In genomic region chr18:79518028-79518682, GRCh38 we compare ENCODE assay signal across 12 cellular contexts.
A peak's percentile ranks its signal among the peaks of the same experiment; 100 is the strongest.
DNase-seq lines count a peak whose midpoint lies in the region; ATAC-seq and TF ChIP-seq lines count a peak whose summit lies in the region.
"Had no signal": no experiment of that assay in that cellular context is flagged by ENCODE, and none has a peak within 500 bp of the region (broad histone marks: within the 10 kb centered on the region; RNA-seq: fewer than 3 reads in every experiment).

No MANE protein-coding gene starts in this region.

- peak overlapping the region; percentile 45 for H3K27ac ChIP-seq in CD4-positive, alpha-beta memory T cell (ENCODE audit: low read depth, low read length)
- peak overlapping the region; percentile 75 for H3K27ac ChIP-seq in OCI-LY7 (ENCODE audit: low read depth, low read length, poor library complexity, severe bottlenecking)
- H3K27ac ChIP-seq: C4-2B had no signal

- intact Hi-C loops in CD4-positive, alpha-beta memory T cell (cut with micrococcal nuclease) = no loop called here
- intact Hi-C loops in OCI-LY7 (cut with micrococcal nuclease; ENCODE audit: unreplicated experiment) = no loop called here
- intact Hi-C loops in sciatic nerve (cut with DNase I) = no loop called here

- BruUV-seq in OCI-LY7 (replicated peaks; lab: Mats Ljungman, UMichigan) = no TSS peak

- H3K36me3 ChIP-seq in CD4-positive, alpha-beta memory T cell (ENCODE audit: insufficient read depth, low read length) = no peaks in the 10 kb centered on the region
- peaks cover 10% of the 10 kb centered on the region for H3K36me3 ChIP-seq in OCI-LY7 (ENCODE audit: insufficient read depth, low read length)

- H3K9me3 ChIP-seq in CD4-positive, alpha-beta memory T cell (ENCODE audit: control insufficient read depth in 1 of 2, low read length in 2 of 2) = no peaks in the 10 kb centered on the region
- no peaks in the 10 kb centered on the region for H3K9me3 ChIP-seq in OCI-LY7 (ENCODE audit: low read length)

- no peaks in the 10 kb centered on the region for H3K9me2 ChIP-seq in OCI-LY7 (ENCODE audit: insufficient read depth, low read length)

- H3K4me3 ChIP-seq in CD4-positive, alpha-beta memory T cell (ENCODE audit: low read length in 2 of 2) = no peak overlapping the region
- no peak overlapping the region for H3K4me3 ChIP-seq in OCI-LY7 (ENCODE audit: low read depth, low read length, poor library complexity, severe bottlenecking)

- H3K79me2 ChIP-seq in OCI-LY7 (ENCODE audit: insufficient read depth, low read depth, low read length) = no peaks in the 10 kb centered on the region

- H3K4me1 Mint-ChIP-seq in CD4-positive, alpha-beta memory T cell = peaks cover 51 to 84% (median 67%) of the 10 kb centered on the region in 4 donors
- peaks cover 53% of the 10 kb centered on the region for H3K4me1 Mint-ChIP-seq in central memory CD8-positive, alpha-beta T cell

- no peak for ATAC-seq in central memory CD8-positive, alpha-beta T cell (replicated peaks; ENCODE audit: extremely low read depth, poor library complexity, severe bottlenecking)
- ATAC-seq in sciatic nerve (no peak), GM19023 (IDR thresholded peaks at IDR 0.05; ENCODE audit: unreplicated experiment) (no peak), HG02759 (IDR thresholded peaks at IDR 0.05; ENCODE audit: unreplicated experiment) (no peak)
- ATAC-seq: left colon, natural killer cell, SK-N-SH treated with all-trans-retinoic acid at 6 μM for 48 hours had no signal

- H3K27me3 Mint-ChIP-seq in CD4-positive, alpha-beta memory T cell = no peaks in the 10 kb centered on the region
- H3K27me3 Mint-ChIP-seq in central memory CD8-positive, alpha-beta T cell = no peaks in the 10 kb centered on the region

- POLR2A ChIA-PET in CD4-positive, alpha-beta memory T cell (lab: Charles Lee; ENCODE audit: partially characterized antibody) = interaction anchor here (2.4 to 5.9 kb wide), 2 partner anchors 11 to 113 kb away, joined by 11 to 44 read pairs; no protein-coding TSS in a partner anchor
- POLR2A ChIA-PET in OCI-LY7 (lab: Charles Lee) = no interaction called here

- peaks cover 4 to 10% of the 10 kb centered on the region in 2 donors for H3K36me3 Mint-ChIP-seq in CD4-positive, alpha-beta memory T cell
- H3K36me3 Mint-ChIP-seq in central memory CD8-positive, alpha-beta T cell (ENCODE audit: insufficient read depth) = peaks cover 10% of the 10 kb centered on the region
- H3K36me3 Mint-ChIP-seq: natural killer cell had no signal

- peak overlapping the region; percentile 61 for H3K4me2 ChIP-seq in OCI-LY7 (ENCODE audit: low read length)

- H3K4me3 Mint-ChIP-seq in CD4-positive, alpha-beta memory T cell = peak overlapping the region in 6 of 8 donors; percentile 21 to 82 (median 64)
- H3K4me3 Mint-ChIP-seq in central memory CD8-positive, alpha-beta T cell = no peak overlapping the region
- H3K4me3 Mint-ChIP-seq: natural killer cell had no signal

- no peak overlapping the region for H2AFZ ChIP-seq in OCI-LY7 (ENCODE audit: low read length)

- CTCF ChIA-PET in CD4-positive, alpha-beta memory T cell (lab: Charles Lee; ENCODE audit: partially characterized antibody) = interaction anchor here (0.6 kb wide), 1 partner anchor 121 kb away, joined by 4 read pairs; no protein-coding TSS in a partner anchor
- CTCF ChIA-PET in OCI-LY7 (lab: Charles Lee; ENCODE audit: unreplicated experiment) = no interaction called here

- no peaks in the 10 kb centered on the region for H4K20me1 ChIP-seq in OCI-LY7 (ENCODE audit: insufficient read depth, low read length)

- no peak for DNase-seq in CD4-positive, alpha-beta memory T cell
- DNase-seq in OCI-LY7 (ENCODE audit: low spot score) (no peak), sciatic nerve (ENCODE audit: low spot score) (peak; percentile 45), SIG-M5 (lab: John Stamatoyannopoulos, UW) (no peak)
- DNase-seq in central memory CD8-positive, alpha-beta T cell (ENCODE audit: low spot score in 2 of 2) = peak in 1 of 2 donors; percentile 9
- DNase-seq: left colon, natural killer cell, NCI-H2227 treated with DMSO at 0.1 percent for 48 hours had no signal

- no peaks in the 10 kb centered on the region for H3K27me3 ChIP-seq in CD4-positive, alpha-beta memory T cell (ENCODE audit: insufficient read depth, low read length)

- TF ChIP-seq CTCF in OCI-LY7 (conservative IDR thresholded peaks at IDR 0.05; ENCODE audit: low read length) = no peak

- H3K9me3 Mint-ChIP-seq in CD4-positive, alpha-beta memory T cell = no peaks in the 10 kb centered on the region
- no peaks in the 10 kb centered on the region for H3K9me3 Mint-ChIP-seq in central memory CD8-positive, alpha-beta T cell
- H3K9me3 Mint-ChIP-seq: natural killer cell had no signal

- peaks cover 73% of the 10 kb centered on the region for H3K4me1 ChIP-seq in CD4-positive, alpha-beta memory T cell (ENCODE audit: insufficient read depth, low read length)
- H3K4me1 ChIP-seq in OCI-LY7 (ENCODE audit: insufficient read depth, low read length, poor library complexity, severe bottlenecking) = peaks cover 78% of the 10 kb centered on the region

- peak overlapping the region; percentile 89 to 99 (median 94) for H3K27ac Mint-ChIP-seq in CD4-positive, alpha-beta memory T cell
- H3K27ac Mint-ChIP-seq in central memory CD8-positive, alpha-beta T cell (ENCODE audit: low read depth) = peak overlapping the region; percentile 84
